ENCODE assay signal across 13 cellular contexts in the genomic region with DNA sequence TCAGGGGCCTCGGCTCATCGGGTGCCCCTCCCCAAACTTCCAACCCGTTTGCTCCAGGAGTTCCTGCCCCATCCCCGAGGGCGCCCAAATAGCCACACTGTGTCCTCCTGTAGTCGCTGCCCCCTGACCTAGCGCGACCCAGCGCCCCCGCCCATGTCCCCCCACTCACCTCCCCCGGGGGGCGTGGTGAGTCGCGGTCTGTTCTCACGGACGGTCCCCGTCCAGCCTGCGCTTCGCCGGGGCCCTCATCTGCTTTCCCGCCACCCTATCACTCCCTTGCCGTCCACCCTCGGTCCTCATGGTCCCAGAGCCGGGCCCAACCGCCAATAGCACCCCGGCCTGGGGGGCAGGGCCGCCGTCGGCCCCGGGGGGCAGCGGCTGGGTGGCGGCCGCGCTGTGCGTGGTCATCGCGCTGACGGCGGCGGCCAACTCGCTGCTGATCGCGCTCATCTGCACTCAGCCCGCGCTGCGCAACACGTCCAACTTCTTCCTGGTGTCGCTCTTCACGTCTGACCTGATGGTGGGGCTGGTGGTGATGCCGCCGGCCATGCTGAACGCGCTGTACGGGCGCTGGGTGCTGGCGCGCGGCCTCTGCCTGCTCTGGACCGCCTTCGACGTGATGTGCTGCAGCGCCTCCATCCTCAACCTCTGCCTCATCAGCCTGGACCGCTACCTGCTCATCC. TPM values are rescaled to one million over a fixed set of nuclear protein-coding genes. Genes with fewer than 3 reads are reported as not detected.
DNase-seq lines count a peak whose midpoint lies in the region; ATAC-seq, FAIRE-seq and TF ChIP-seq lines count a peak whose summit lies in the region.
"Had no signal": no experiment of that assay in that cellular context is flagged by ENCODE, and none has a peak within 500 bp of the region (broad histone marks: within the 10 kb centered on the region; RNA-seq: fewer than 3 reads in every experiment).

No MANE protein-coding gene starts in this region.

- H4K20me1 ChIP-seq in GM23248 (ENCODE audit: insufficient read depth) (no peaks in the 10 kb centered on the region), GM12878 (ENCODE audit: control insufficient read depth, insufficient read depth) (no peaks in the 10 kb centered on the region)

- TF ChIP-seq RAD21 in A549 (conservative IDR thresholded peaks at IDR 0.05 in 1 of 2, IDR thresholded peaks at IDR 0.05 in 1 of 2) (no peak), GM12878 (IDR thresholded peaks at IDR 0.05; ENCODE audit: insufficient read depth, low read depth, low read length) (no peak)

- in situ Hi-C loops in GM23248 (cut with MboI) (no loop called here), GM12878 (cut with MboI) (no loop called here)

- H3K9me3 ChIP-seq in A549 (no peaks in the 10 kb centered on the region), GM23248 (ENCODE audit: low read depth) (no peaks in the 10 kb centered on the region), GM12878 (replicated peaks; ENCODE audit: control insufficient read depth, insufficient read depth, low read length) (no peaks in the 10 kb centered on the region)

- CTCF ChIA-PET in A549 (lab: Yijun Ruan, JAX): no interaction called here
- CTCF ChIA-PET in GM12878 (lab: Yijun Ruan, JAX): interaction anchor here (3.8 kb wide), 1 partner anchor 39 kb away, joined by 28 read pairs; no protein-coding TSS in a partner anchor

- H3K36me3 ChIP-seq in GM23248 (ENCODE audit: low read depth): no peaks in the 10 kb centered on the region
- H3K36me3 ChIP-seq in GM12878 (ENCODE audit: control insufficient read depth in 2 of 2, insufficient read depth in 2 of 2, low read length in 1 of 2): no peaks in the 10 kb centered on the region

- SMC1A ChIA-PET in GM12878 (lab: Charles Lee; ENCODE audit: uncharacterized antibody, unreplicated experiment): no interaction called here

- 59% methylated on average over 42 of the region's 63 CpGs for WGBS in A549 (ENCODE audit: missing lambda C conversion rate)
- 9 to 12% methylated on average over 25 to 59 of the region's 63 CpGs for WGBS in GM23248 (ENCODE audit: low coverage in 1 of 2, low lambda C conversion rate in 2 of 2, missing lambda C conversion rate in 2 of 2), 2 experiments
- 38% methylated on average over 46 of the region's 63 CpGs for WGBS in GM12878 (ENCODE audit: insufficient coverage, insufficient replicate concordance, low lambda C conversion rate, missing lambda C conversion rate)

- H2AFZ ChIP-seq in GM23248 (no peak overlapping the region), GM12878 (ENCODE audit: control insufficient read depth, low read depth, low read length) (no peak overlapping the region)

- H3K9ac ChIP-seq in GM23248 (no peak overlapping the region), GM12878 (ENCODE audit: control insufficient read depth, insufficient read depth, low read length) (no peak overlapping the region)

- DNase-seq in A549 (ENCODE audit: low read depth in 1 of 2, low spot score in 1 of 2) (no peak), GM23248 (peak; percentile 45), GM12878 (ENCODE audit: low read depth, low spot score) (no peak), left colon (no peak), NCI-H187 (lab: John Stamatoyannopoulos, UW) (no peak), NCI-H2107 (lab: John Stamatoyannopoulos, UW) (no peak), NCI-H69 (lab: John Stamatoyannopoulos, UW) (no peak), GM19239 (ENCODE audit: insufficient read length, low spot score) (no peak)
- DNase-seq: NCI-H187 treated with DMSO at 0.1 percent for 48 hours, RPMI8226 had no signal

- H3K27ac ChIP-seq in A549: peak overlapping the region in 1 of 2 experiments; percentile 85; a peak in 3 of 6 replicates
- no peak overlapping the region for H3K27ac ChIP-seq in GM23248
- H3K27ac ChIP-seq in GM12878 (ENCODE audit: control insufficient read depth, insufficient read depth): no peak overlapping the region

- no peaks in the 10 kb centered on the region for H3K79me2 ChIP-seq in GM23248 (ENCODE audit: insufficient read depth)
- no peaks in the 10 kb centered on the region for H3K79me2 ChIP-seq in GM12878 (ENCODE audit: control insufficient read depth, insufficient read depth, low read length)

- TF ChIP-seq POLR2A in A549 (IDR thresholded peaks at IDR 0.05; ENCODE audit: low read length) (no peak), GM12878 (IDR thresholded peaks at IDR 0.05; ENCODE audit: low read depth, low read length) (no peak)

- H3K4me1 ChIP-seq in A549: no peaks in the 10 kb centered on the region
- H3K4me1 ChIP-seq in GM23248 (ENCODE audit: insufficient read depth): no peaks in the 10 kb centered on the region
- H3K4me1 ChIP-seq in GM12878 (ENCODE audit: control insufficient read depth, insufficient read depth, low read length): peaks cover 6% of the 10 kb centered on the region; the same call in 1 of the 2 replicates

- no peak for FAIRE-seq in A549 (lab: Jason Lieb, UNC)
- no peak for FAIRE-seq in GM12878 (lab: Jason Lieb, UNC)
- no peak for FAIRE-seq in GM19239 (lab: Jason Lieb, UNC)

- H3F3A ChIP-seq in GM23248 (ENCODE audit: insufficient read depth): no peaks in the 10 kb centered on the region

- H3K27me3 ChIP-seq in GM23248 (replicated peaks; ENCODE audit: insufficient read depth) (peaks cover 25% of the 10 kb centered on the region), GM12878 (replicated peaks in 1 of 2; ENCODE audit: control insufficient read depth in 2 of 2, insufficient read depth in 2 of 2, low read length in 1 of 2) (peaks cover 0 to 2% of the 10 kb centered on the region in 2 experiments; a peak in 1 of 4 replicates)

- ATAC-seq in A549 (peak in 1 of 2 experiments; percentile 21; a peak in 3 of 6 replicates), GM12878 (no peak), left colon (peak; percentile 24)

- no peaks in the 10 kb centered on the region for H3K9me2 ChIP-seq in GM23248 (ENCODE audit: insufficient read depth)

- H3K4me3 ChIP-seq in A549 (peak overlapping the region; percentile 67), GM23248 (no peak overlapping the region), GM12878 (peak overlapping the region; percentile 41; the same call in 1 of the 2 replicates)

- TF ChIP-seq CTCF in A549 (IDR thresholded peaks at IDR 0.05) (no peak), GM12878 (IDR thresholded peaks at IDR 0.05 in 2 of 3, conservative IDR thresholded peaks at IDR 0.05 in 1 of 3; ENCODE audit: control insufficient read depth in 2 of 3, extremely low read depth in 1 of 3, insufficient read depth in 1 of 3, low read depth in 3 of 3, low read length in 3 of 3) (no peak)

- RAD21 ChIA-PET in GM12878 (lab: Charles Lee; ENCODE audit: unreplicated experiment): no interaction called here

- BruUV-seq in GM12878 (replicated peaks; lab: Mats Ljungman, UMichigan): no TSS peak

- intact Hi-C loops in GM12878 (cut with micrococcal nuclease; ENCODE audit: unreplicated experiment): no loop called here
- intact Hi-C loops in left colon (cut with DNase I, micrococcal nuclease): no loop called here

- H3K4me2 ChIP-seq in A549 (peak overlapping the region; percentile 98), GM23248 (ENCODE audit: unreplicated experiment) (no peak overlapping the region), GM12878 (ENCODE audit: control insufficient read depth, insufficient read depth) (no peak overlapping the region)

- POLR2A ChIA-PET in A549 (lab: Yijun Ruan, JAX) (no interaction called here), GM12878 (lab: Charles Lee) (no interaction called here)

- TF ChIP-seq EP300 in A549 (IDR thresholded peaks at IDR 0.05) (no peak), GM12878 (IDR thresholded peaks at IDR 0.05; ENCODE audit: borderline replicate concordance in 1 of 2, control insufficient read depth in 1 of 2, low read depth in 2 of 2, low read length in 2 of 2) (no peak)

RNA-seq across cellular contexts. Expression of gene HTR6, which starts 0.9 kb away (rescaled TPM):
- polyA plus RNA-seq in A549 (2011; rRNA removed) (0.04 TPM in 1 of 2 replicates, not detected in the other), A549 (2017; fragmentation: RNase III; extraction: RNeasy Plus Mini Kit Qiagen cat#74134 plus additional on column Dnase treatment) (0.13 to 0.30 TPM (median 0.21 TPM) in 3 replicates), GM23248 (2016; fragmentation: Nextera tagmentation; extraction: Ambion mirVana) (0.09 TPM in 1 of 2 replicates, not detected in the other), GM12878 (2011; rRNA removed) (0.03 TPM in 1 of 2 replicates, not detected in the other), GM12878 (2014; fragmentation: Illumina TruSeq; extraction: Trizol) (0.22 TPM in 1 of 2 replicates, not detected in the other), GM12878 (2014; fragmentation: Nextera tagmentation; extraction: Ambion mirVana) (not detected), GM12878 (2014; rRNA removed) (2.7 and 3.8 TPM in 2 replicates), GM12878 (2016; fragmentation: Nextera tagmentation; extraction: Ambion mirVana) (1 to 10 TPM; 2.2 to 2.5 TPM)
- polyA plus RNA-seq in A549 (2012; cell fraction: cytosol; rRNA removed): 0.09 TPM in 2 replicates
- polyA plus RNA-seq in A549 (2012; cell fraction: nucleus; rRNA removed): 0.05 and 0.25 TPM in 2 replicates
- not detected in 2 replicates for polyA minus RNA-seq in A549 (2011; rRNA and poly(A)+ RNA removed)
- total RNA-seq in GM23248 (2014; rRNA removed; shearing (Covaris generic)): not detected in 2 replicates
- total RNA-seq in GM12878 (2013; cell fraction: nucleolus; rRNA removed): 0.38 TPM in 1 of 2 replicates, not detected in the other
- total RNA-seq in GM12878 (2014; rRNA removed) (1.0 and 1.2 TPM in 2 replicates), GM12878 (2014; rRNA removed; fragmentation: Illumina TruSeq; extraction: Trizol) (0.28 and 0.31 TPM in 2 replicates), GM12878 (2021) (4.3 and 5.3 TPM in 2 replicates), left colon (not detected)
- not detected for polyA plus RNA-seq in GM12878 (2011; ENCODE audit: low read depth)
- polyA plus RNA-seq in GM12878 (2011; cell fraction: cytosol; rRNA removed): 0.12 and 0.15 TPM in 2 replicates
- 0.41 and 0.49 TPM in 2 replicates for polyA plus RNA-seq in GM12878 (2011; cell fraction: nucleus; rRNA removed)
- 0.37 and 0.69 TPM in 2 replicates for polyA plus RNA-seq in GM12878 (2012)
- 0.10 TPM in 1 of 2 replicates, not detected in the other for polyA minus RNA-seq in GM12878 (2011; rRNA and poly(A)+ RNA removed)
- polyA minus RNA-seq in GM12878 (2011; cell fraction: cytosol; rRNA and poly(A)+ RNA removed): 0.42 TPM in 1 of 2 replicates, not detected in the other
- polyA minus RNA-seq in GM12878 (2011; cell fraction: nucleus; rRNA and poly(A)+ RNA removed): 0.29 TPM in 1 of 2 replicates, not detected in the other
- total RNA-seq: cardiac septum, glomerular endothelial cell, H4 had no signal

RNA-seq across cellular contexts. Expression of gene NBL1, which starts 21.5 kb away (rescaled TPM):
- polyA plus RNA-seq in A549 (2011; rRNA removed) (19.0 and 23.0 TPM in 2 replicates), A549 (2017; fragmentation: RNase III; extraction: RNeasy Plus Mini Kit Qiagen cat#74134 plus additional on column Dnase treatment) (16.3 to 19.9 TPM (median 16.3 TPM) in 3 replicates), GM23248 (2016; fragmentation: Nextera tagmentation; extraction: Ambion mirVana) (239 and 259 TPM in 2 replicates), GM12878 (2011; rRNA removed) (0.35 and 0.83 TPM in 2 replicates), GM12878 (2014; fragmentation: Illumina TruSeq; extraction: Trizol) (0.14 and 0.40 TPM in 2 replicates), GM12878 (2014; fragmentation: Nextera tagmentation; extraction: Ambion mirVana) (under 1 TPM in 1 of 2 experiments, not detected in 1; 0.13 TPM), GM12878 (2014; rRNA removed) (0.82 and 1.2 TPM in 2 replicates), GM12878 (2016; fragmentation: Nextera tagmentation; extraction: Ambion mirVana) (under 1 TPM; 0.36 to 0.45 TPM)
- 29.4 and 38.9 TPM in 2 replicates for polyA plus RNA-seq in A549 (2012; cell fraction: cytosol; rRNA removed)
- polyA plus RNA-seq in A549 (2012; cell fraction: nucleus; rRNA removed): 30.4 and 33.3 TPM in 2 replicates
- polyA minus RNA-seq in A549 (2011; rRNA and poly(A)+ RNA removed): 24.7 and 43.2 TPM in 2 replicates
- 201 and 290 TPM in 2 replicates for total RNA-seq in GM23248 (2014; rRNA removed; shearing (Covaris generic))
- total RNA-seq in GM12878 (2013; cell fraction: nucleolus; rRNA removed): 0.29 and 0.94 TPM in 2 replicates
- total RNA-seq in GM12878 (2014; rRNA removed) (1.0 and 1.8 TPM in 2 replicates), GM12878 (2014; rRNA removed; fragmentation: Illumina TruSeq; extraction: Trizol) (0.69 and 0.81 TPM in 2 replicates), GM12878 (2021) (1.9 and 2.4 TPM in 2 replicates), left colon (100 to 1,000 TPM; 373 to 391 TPM)
- polyA plus RNA-seq in GM12878 (2011; ENCODE audit: low read depth): 0.59 TPM
- polyA plus RNA-seq in GM12878 (2011; cell fraction: cytosol; rRNA removed): 0.75 and 2.0 TPM in 2 replicates
- 0.47 and 1.1 TPM in 2 replicates for polyA plus RNA-seq in GM12878 (2011; cell fraction: nucleus; rRNA removed)
- 1.2 and 1.4 TPM in 2 replicates for polyA plus RNA-seq in GM12878 (2012)
- 0.41 and 0.73 TPM in 2 replicates for polyA minus RNA-seq in GM12878 (2011; rRNA and poly(A)+ RNA removed)
- 1.5 and 3.0 TPM in 2 replicates for polyA minus RNA-seq in GM12878 (2011; cell fraction: cytosol; rRNA and poly(A)+ RNA removed)
- polyA minus RNA-seq in GM12878 (2011; cell fraction: nucleus; rRNA and poly(A)+ RNA removed): 0.36 and 0.77 TPM in 2 replicates

Comparison
In these comparisons a context has a peak if more than half of its experiments do, and no peak if none do; other contexts are left out.
1. RNA of gene NBL1, which starts 21.5 kb away (total RNA-seq): 373 to 391 TPM in left colon and 201 to 290 TPM in GM23248; 0.29 to 2.4 TPM in GM12878; every median in the first group is over 10 times any median in the second.